9 cellular contexts compared by ENCODE assay signal in the genomic region with DNA sequence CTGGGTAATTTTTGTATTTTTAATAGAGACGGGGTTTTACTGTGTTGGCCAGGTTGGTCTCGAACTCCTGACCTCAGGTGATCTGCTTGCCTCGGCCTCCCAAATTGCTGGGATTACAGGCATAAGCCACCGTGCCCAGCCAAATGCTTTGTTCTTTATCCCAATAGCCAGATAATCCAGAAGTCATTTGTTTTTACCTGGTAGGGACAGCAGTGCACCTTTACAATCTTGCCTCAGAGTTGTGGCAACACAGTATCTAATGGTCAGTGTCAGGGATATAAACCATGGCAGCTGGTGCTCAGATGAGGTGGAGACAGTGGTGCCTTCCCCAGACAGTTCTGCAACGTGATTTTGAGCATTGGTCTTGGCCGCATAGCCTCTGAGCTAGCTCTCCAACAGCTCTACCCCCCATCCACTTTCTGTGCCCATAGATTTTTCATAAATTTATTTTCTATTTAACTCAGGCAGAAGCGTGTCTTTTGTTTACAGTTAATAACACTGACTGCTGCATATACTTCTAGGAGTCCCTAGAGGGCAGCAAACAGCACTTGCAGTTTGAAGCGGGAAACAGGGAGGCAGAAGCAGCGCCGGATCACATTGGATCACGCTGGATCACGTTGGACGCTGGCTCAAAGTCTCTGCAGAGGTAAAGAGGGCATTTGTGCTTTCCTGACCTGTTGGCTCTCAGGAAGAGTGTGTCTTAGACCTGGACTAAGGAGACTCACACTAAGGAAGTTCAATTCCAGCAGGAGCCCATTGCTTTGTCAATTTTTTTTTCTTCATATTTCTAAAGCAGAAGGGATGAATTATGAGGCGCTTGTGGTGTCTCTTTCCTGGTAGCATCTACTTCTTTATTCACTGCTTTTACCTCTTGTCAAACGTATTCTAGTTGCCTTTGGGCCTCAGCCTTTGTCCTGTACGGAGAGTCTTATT. TPM values are rescaled to one million over a fixed set of nuclear protein-coding genes. Genes with fewer than 3 reads are reported as not detected.
A peak's percentile ranks its signal among the peaks of the same experiment; 100 is the strongest.
DNase-seq lines count a peak whose midpoint lies in the region; ATAC-seq, FAIRE-seq and TF ChIP-seq lines count a peak whose summit lies in the region.
"Had no signal": no experiment of that assay in that cellular context is flagged by ENCODE, and none has a peak within 500 bp of the region (broad histone marks: within the 10 kb centered on the region; RNA-seq: fewer than 3 reads in every experiment).

No MANE protein-coding gene starts in this region.

- no peak for TF ChIP-seq EP300 in ovary (IDR thresholded peaks at IDR 0.05)

- H3K9me3 Mint-ChIP-seq in activated naive CD8-positive, alpha-beta T cell (ENCODE audit: low read depth), result no peaks in the 10 kb centered on the region

- H3K27ac Mint-ChIP-seq in activated naive CD8-positive, alpha-beta T cell, result peak overlapping the region; percentile 25

- H3K27me3 ChIP-seq in ovary, result no peaks in the 10 kb centered on the region

- DNase-seq in MV-4-11 (lab: John Stamatoyannopoulos, UW) (peak; percentile 74), SHP77 (lab: John Stamatoyannopoulos, UW) (peak; percentile 90 to 93), head of caudate nucleus (peak; percentile 50 to 89 (median 75)), ovary (peak in 3 of 5 donors; percentile 62 to 72 (median 71)), mesenteric fat pad (ENCODE audit: low spot score) (no peak)

- H3K9me3 ChIP-seq in ovary, result no peaks in the 10 kb centered on the region

- H3K27me3 Mint-ChIP-seq in activated naive CD8-positive, alpha-beta T cell, result no peaks in the 10 kb centered on the region

- FAIRE-seq in G401.6 (lab: Jason Lieb, UNC), result peak; percentile 92
- FAIRE-seq: endometrium had no signal

- no peak overlapping the region for H3K4me3 ChIP-seq in ovary

- TF ChIP-seq POLR2A in ovary (IDR thresholded peaks at IDR 0.05), result no peak

- peaks cover 2% of the 10 kb centered on the region for H3K4me1 ChIP-seq in ovary (ENCODE audit: insufficient read depth)

- no peak overlapping the region for H3K27ac ChIP-seq in ovary

- intact Hi-C loops in head of caudate nucleus (cut with DNase I) (no loop called here), ovary (cut with DNase I) (loop anchor here (2.0 to 5.0 kb wide), 2 partner anchors 59 to 62 kb away; no protein-coding TSS in a partner anchor)

- 29 to 31% (median 30%) methylated on average over 16 of the region's 16 CpGs for WGBS in ovary, 3 donors

- H3K4me1 Mint-ChIP-seq in activated naive CD8-positive, alpha-beta T cell (ENCODE audit: low read depth), result peaks cover 28% of the 10 kb centered on the region

- TF ChIP-seq CTCF in ovary (IDR thresholded peaks at IDR 0.05), result peak; percentile 66 to 74 (median 70)

- ATAC-seq in GM18519 (IDR thresholded peaks at IDR 0.05; ENCODE audit: low FRiP score, unreplicated experiment), result no peak

- H3K36me3 Mint-ChIP-seq in activated naive CD8-positive, alpha-beta T cell, result no peaks in the 10 kb centered on the region

- no peaks in the 10 kb centered on the region for H3K36me3 ChIP-seq in ovary

- H3K4me3 Mint-ChIP-seq in activated naive CD8-positive, alpha-beta T cell, result peak overlapping the region; percentile 46

RNA-seq across cellular contexts. Expression of a gene that starts 5.1 kb away (rescaled TPM):
- total RNA-seq in ovary, result 10 to 100 TPM in 1 of 7 donors, 1 to 10 TPM in 4, under 1 TPM in 2; 0.58 to 31.5 (median 1.5) TPM
- polyA plus RNA-seq in ovary, result under 1 TPM; 0.08 to 0.36 TPM
- total RNA-seq in mesenteric fat pad, result not detected

RNA-seq across cellular contexts. Expression of a gene that starts 10.3 kb away (rescaled TPM):
- total RNA-seq in ovary (10 to 100 TPM; 18.5 to 71.4 (median 46.4) TPM), mesenteric fat pad (54.0 TPM)
- polyA plus RNA-seq in ovary, result 10 to 100 TPM; 12.7 to 24.3 TPM

RNA-seq across cellular contexts. Expression of a gene that starts 18.9 kb away (rescaled TPM):
- total RNA-seq in ovary (10 to 100 TPM in 5 of 7 donors, 1 to 10 TPM in 2; 3.7 to 34.3 (median 17.8) TPM), mesenteric fat pad (0.74 TPM)
- 1 to 10 TPM; 4.7 to 4.8 TPM for polyA plus RNA-seq in ovary
